ENCODE assay signal across 32 cellular contexts in genomic region chr10:60797200-60797599, GRCh38.
"Had no signal": no experiment of that assay in that cellular context is flagged by ENCODE, and none has a peak within 500 bp of the region (broad histone marks: within the 10 kb centered on the region; RNA-seq: fewer than 3 reads in every experiment).

No MANE protein-coding gene starts in this region.

- H3K27ac Mint-ChIP-seq: activated CD4-positive, alpha-beta T cell treated with anti-CD3 and anti-CD28 coated beads, Interleukin-2, amount 10 ng/mL, durations not matched to agents 7 days and 5 days; activated CD8-positive, alpha-beta T cell treated with anti-CD3 and anti-CD28 coated beads for 36 hours; activated naive CD4-positive, alpha-beta T cell treated with anti-CD3 and anti-CD28 coated beads, Interleukin-2, amount 50 U/mL, for 24 hours; activated naive CD8-positive, alpha-beta T cell treated with anti-CD3 and anti-CD28 coated beads, Interleukin-2, amount 50 U/mL, for 24 hours; activated T-helper 17 cell treated with anti-CD3 and anti-CD28 coated beads, Interleukin-2, amount 50 U/mL, for 72 hours; memory B cell; naive thymus-derived CD8-positive, alpha-beta T cell; stimulated activated naive B cell treated with anti-CD40 and anti-IgM and Interleukin-4, amounts not matched to agents 10 μg/mL and 1 μg/mL and 100 μg/mL, for 72 hours; T-helper 1 cell treated with Interleukin-12 subunit alpha and Interleukin-12 subunit beta and Interleukin-4 antibody, amounts not matched to agents 30 μg/mL and 1 μg/mL, for 36 hours had no signal

- ATAC-seq: activated CD8-positive, alpha-beta T cell treated with anti-CD3 and anti-CD28 coated beads for 36 hours; activated naive CD8-positive, alpha-beta T cell treated with anti-CD3 and anti-CD28 coated beads, Interleukin-2, amount 50 U/mL, for 24 hours; activated T-cell treated with anti-CD3 and anti-CD28 coated beads, Interleukin-2, amount 50 U/mL, for 4 hours; activated T-helper 17 cell treated with anti-CD3 and anti-CD28 coated beads, Interleukin-2, amount 50 U/mL, for 72 hours; gastroesophageal sphincter; left cardiac atrium; naive thymus-derived CD8-positive, alpha-beta T cell; stimulated activated naive B cell treated with anti-CD40 and anti-IgM and Interleukin-4, amounts not matched to agents 10 μg/mL and 1 μg/mL and 100 μg/mL, for 72 hours had no signal

- H3K4me3 Mint-ChIP-seq: activated CD4-positive, alpha-beta T cell treated with anti-CD3 and anti-CD28 coated beads, Interleukin-2, amount 10 ng/mL, durations not matched to agents 7 days and 5 days; activated CD8-positive, alpha-beta T cell treated with anti-CD3 and anti-CD28 coated beads for 36 hours; activated naive CD4-positive, alpha-beta T cell treated with anti-CD3 and anti-CD28 coated beads, Interleukin-2, amount 50 U/mL, for 24 hours; activated naive CD8-positive, alpha-beta T cell treated with anti-CD3 and anti-CD28 coated beads, Interleukin-2, amount 50 U/mL, for 24 hours; activated T-cell treated with anti-CD3 and anti-CD28 coated beads, Interleukin-2, amount 50 U/mL, for 4 hours; activated T-helper 17 cell treated with anti-CD3 and anti-CD28 coated beads, Interleukin-2, amount 50 U/mL, for 72 hours; central memory CD8-positive, alpha-beta T cell; memory B cell; naive thymus-derived CD8-positive, alpha-beta T cell; neural crest cell; stimulated activated naive B cell treated with anti-CD40 and anti-IgM and Interleukin-4, amounts not matched to agents 10 μg/mL and 1 μg/mL and 100 μg/mL, for 72 hours; T-helper 1 cell treated with Interleukin-12 subunit alpha and Interleukin-12 subunit beta and Interleukin-4 antibody, amounts not matched to agents 30 μg/mL and 1 μg/mL, for 36 hours had no signal

- H3K4me1 Mint-ChIP-seq: activated naive CD4-positive, alpha-beta T cell treated with anti-CD3 and anti-CD28 coated beads, Interleukin-2, amount 50 U/mL, for 24 hours; activated naive CD8-positive, alpha-beta T cell treated with anti-CD3 and anti-CD28 coated beads, Interleukin-2, amount 50 U/mL, for 24 hours; central memory CD8-positive, alpha-beta T cell; memory B cell; naive thymus-derived CD8-positive, alpha-beta T cell; neural crest cell; stimulated activated naive B cell treated with anti-CD40 and anti-IgM and Interleukin-4, amounts not matched to agents 10 μg/mL and 1 μg/mL and 100 μg/mL, for 72 hours had no signal

- H3K27me3 Mint-ChIP-seq: activated CD4-positive, alpha-beta T cell treated with anti-CD3 and anti-CD28 coated beads, Interleukin-2, amount 10 ng/mL, durations not matched to agents 7 days and 5 days; activated CD8-positive, alpha-beta T cell treated with anti-CD3 and anti-CD28 coated beads for 36 hours; activated naive CD4-positive, alpha-beta T cell treated with anti-CD3 and anti-CD28 coated beads, Interleukin-2, amount 50 U/mL, for 24 hours; activated naive CD8-positive, alpha-beta T cell treated with anti-CD3 and anti-CD28 coated beads, Interleukin-2, amount 50 U/mL, for 24 hours; activated T-helper 17 cell treated with anti-CD3 and anti-CD28 coated beads, Interleukin-2, amount 50 U/mL, for 72 hours; central memory CD8-positive, alpha-beta T cell; memory B cell; naive thymus-derived CD8-positive, alpha-beta T cell; stimulated activated naive B cell treated with anti-CD40 and anti-IgM and Interleukin-4, amounts not matched to agents 10 μg/mL and 1 μg/mL and 100 μg/mL, for 72 hours had no signal

- H3K27ac ChIP-seq: breast epithelium, colonic mucosa, epithelial cell of prostate, gastroesophageal sphincter, parathyroid adenoma, psoas muscle, stomach, thyroid gland, upper lobe of left lung, vagina had no signal

- H3K36me3 Mint-ChIP-seq: activated naive CD4-positive, alpha-beta T cell treated with anti-CD3 and anti-CD28 coated beads, Interleukin-2, amount 50 U/mL, for 24 hours; memory B cell; naive thymus-derived CD8-positive, alpha-beta T cell had no signal

- H3K4me1 ChIP-seq: colonic mucosa, psoas muscle had no signal

- DNase-seq: activated CD4-positive, alpha-beta T cell treated with anti-CD3 and anti-CD28 coated beads for 1 hour; activated CD4-positive, alpha-beta T cell treated with anti-CD3 and anti-CD28 coated beads, Interleukin-2, amount 10 ng/mL, durations not matched to agents 7 days and 5 days; activated CD8-positive, alpha-beta T cell treated with anti-CD3 and anti-CD28 coated beads for 36 hours; activated naive CD8-positive, alpha-beta T cell treated with anti-CD3 and anti-CD28 coated beads, Interleukin-2, amount 50 U/mL, for 24 hours; activated T-cell treated with anti-CD3 and anti-CD28 coated beads, Interleukin-2, amount 50 U/mL, for 4 hours; colonic mucosa; effector CD8-positive, alpha-beta T cell; head of caudate nucleus; hippocampal formation; left cardiac atrium; naive thymus-derived CD8-positive, alpha-beta T cell; nucleus accumbens; psoas muscle; stimulated activated CD4-positive, alpha-beta T cell treated with anti-CD3 and anti-CD28 coated beads, Interleukin-15, amount 100 ng/mL, for 24 hours; stimulated activated CD4-positive, alpha-beta T cell treated with anti-CD3 and anti-CD28 coated beads, Interleukin-2, amount 100 ng/mL, for 24 hours; stimulated activated naive B cell treated with anti-CD40 and anti-IgM and Interleukin-4, amounts not matched to agents 10 μg/mL and 1 μg/mL and 100 μg/mL, for 72 hours; stomach; thyroid gland; upper lobe of left lung had no signal

- H2AFZ ChIP-seq: parathyroid adenoma had no signal

- H3K36me3 ChIP-seq: breast epithelium, colonic mucosa, gastroesophageal sphincter, thyroid gland, upper lobe of left lung, vagina had no signal

- H3K4me3 ChIP-seq: breast epithelium, colonic mucosa, gastroesophageal sphincter, psoas muscle, stomach, thyroid gland, upper lobe of left lung, vagina had no signal

- H3K9me3 ChIP-seq: breast epithelium, colonic mucosa, gastroesophageal sphincter, psoas muscle, stomach, thyroid gland, upper lobe of left lung, vagina had no signal

- FAIRE-seq: endometrium, keratinocyte had no signal

- H3K27me3 ChIP-seq: breast epithelium, colonic mucosa, gastroesophageal sphincter, stomach, thyroid gland, upper lobe of left lung, vagina had no signal

- H3K79me2 ChIP-seq: parathyroid adenoma had no signal

- H3K9me3 Mint-ChIP-seq: activated CD4-positive, alpha-beta T cell treated with anti-CD3 and anti-CD28 coated beads, Interleukin-2, amount 10 ng/mL, durations not matched to agents 7 days and 5 days; activated CD8-positive, alpha-beta T cell treated with anti-CD3 and anti-CD28 coated beads for 36 hours; activated naive CD4-positive, alpha-beta T cell treated with anti-CD3 and anti-CD28 coated beads, Interleukin-2, amount 50 U/mL, for 24 hours; activated naive CD8-positive, alpha-beta T cell treated with anti-CD3 and anti-CD28 coated beads, Interleukin-2, amount 50 U/mL, for 24 hours; activated T-cell treated with anti-CD3 and anti-CD28 coated beads, Interleukin-2, amount 50 U/mL, for 4 hours; activated T-helper 17 cell treated with anti-CD3 and anti-CD28 coated beads, Interleukin-2, amount 50 U/mL, for 72 hours; central memory CD8-positive, alpha-beta T cell; memory B cell; naive thymus-derived CD8-positive, alpha-beta T cell; neural crest cell; stimulated activated naive B cell treated with anti-CD40 and anti-IgM and Interleukin-4, amounts not matched to agents 10 μg/mL and 1 μg/mL and 100 μg/mL, for 72 hours; T-helper 1 cell treated with Interleukin-12 subunit alpha and Interleukin-12 subunit beta and Interleukin-4 antibody, amounts not matched to agents 30 μg/mL and 1 μg/mL, for 36 hours had no signal

- H3K9ac ChIP-seq: parathyroid adenoma had no signal
